ENCODE assay signal across 21 cellular contexts in the genomic region with DNA sequence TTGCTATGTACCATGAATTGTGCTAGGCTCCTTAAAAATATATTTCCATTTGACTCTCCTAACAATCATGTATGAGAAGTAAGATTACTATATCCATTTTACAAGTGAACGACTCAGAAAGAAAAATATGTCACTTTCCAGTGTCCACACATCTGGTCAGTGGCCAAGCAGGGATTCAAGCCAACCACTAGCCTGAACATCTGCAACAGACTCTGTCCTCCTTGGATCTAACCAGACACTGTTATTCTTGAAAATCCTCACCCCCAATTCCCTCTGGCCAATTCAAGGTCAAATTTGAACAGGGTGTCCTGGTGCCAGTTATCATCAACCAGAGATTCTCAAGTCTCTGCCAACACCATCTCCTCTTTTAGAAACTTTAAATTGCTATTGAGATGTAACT.
"Had no signal": no experiment of that assay in that cellular context is flagged by ENCODE, and none has a peak within 500 bp of the region (broad histone marks: within the 10 kb centered on the region; RNA-seq: fewer than 3 reads in every experiment).

No MANE protein-coding gene starts in this region.

- H3K9me3 ChIP-seq: adrenal gland, gastrocnemius medialis, right lobe of liver, stomach, thoracic aorta had no signal

- H3K9me3 Mint-ChIP-seq: activated CD8-positive, alpha-beta T cell treated with anti-CD3 and anti-CD28 coated beads for 36 hours; activated naive CD4-positive, alpha-beta T cell treated with anti-CD3 and anti-CD28 coated beads, Interleukin-2, amount 50 U/mL, for 24 hours; activated T-cell treated with anti-CD3 and anti-CD28 coated beads, Interleukin-2, amount 50 U/mL, for 4 hours; memory B cell; natural killer cell treated with Interleukin-12 subunit alpha and Interleukin-12 subunit beta and Interleukin-15 and Interleukin-18, amount 100 ng/mL, for 72 hours; WTC11 had no signal

- H3K36me3 Mint-ChIP-seq: activated naive CD4-positive, alpha-beta T cell treated with anti-CD3 and anti-CD28 coated beads, Interleukin-2, amount 50 U/mL, for 24 hours; memory B cell; natural killer cell treated with Interleukin-12 subunit alpha and Interleukin-12 subunit beta and Interleukin-15 and Interleukin-18, amount 100 ng/mL, for 72 hours; WTC11 had no signal

- H3K4me1 Mint-ChIP-seq: activated naive CD4-positive, alpha-beta T cell treated with anti-CD3 and anti-CD28 coated beads, Interleukin-2, amount 50 U/mL, for 24 hours; memory B cell; T-helper 17 cell had no signal

- H3K79me2 ChIP-seq: hepatocyte had no signal

- H3K4me3 ChIP-seq: adrenal gland, gastrocnemius medialis, hepatocyte, right lobe of liver, stomach, thoracic aorta had no signal

- H3K4me3 Mint-ChIP-seq: activated CD8-positive, alpha-beta T cell treated with anti-CD3 and anti-CD28 coated beads for 36 hours; activated naive CD4-positive, alpha-beta T cell treated with anti-CD3 and anti-CD28 coated beads, Interleukin-2, amount 50 U/mL, for 24 hours; activated T-cell treated with anti-CD3 and anti-CD28 coated beads, Interleukin-2, amount 50 U/mL, for 4 hours; memory B cell; natural killer cell treated with Interleukin-12 subunit alpha and Interleukin-12 subunit beta and Interleukin-15 and Interleukin-18, amount 100 ng/mL, for 72 hours; T-helper 17 cell; WTC11 had no signal

- H3K27ac ChIP-seq: adrenal gland, gastrocnemius medialis, hepatocyte, right lobe of liver had no signal

- DNase-seq: activated CD4-positive, alpha-beta T cell treated with anti-CD3 and anti-CD28 coated beads for 48 hours; activated CD8-positive, alpha-beta T cell treated with anti-CD3 and anti-CD28 coated beads for 36 hours; activated effector memory CD4-positive, alpha-beta T cell treated with anti-CD3 and anti-CD28 coated beads, Interleukin-2, amount 50 U/mL, for 16 hours; activated T-cell treated with anti-CD3 and anti-CD28 coated beads, Interleukin-2, amount 50 U/mL, for 4 hours; caudate nucleus; cortex of kidney; effector CD8-positive, alpha-beta T cell; islet precursor cell; occipital lobe; right lobe of liver; stimulated activated CD4-positive, alpha-beta T cell treated with anti-CD3 and anti-CD28 coated beads, Interleukin-1b, Interleukin-23, amount 100 ng/mL, for 48 hours; stomach; T-helper 17 cell had no signal

- H3K27me3 ChIP-seq: adrenal gland, gastrocnemius medialis, hepatocyte, right lobe of liver, stomach had no signal

- H3K27me3 Mint-ChIP-seq: activated CD8-positive, alpha-beta T cell treated with anti-CD3 and anti-CD28 coated beads for 36 hours; activated naive CD4-positive, alpha-beta T cell treated with anti-CD3 and anti-CD28 coated beads, Interleukin-2, amount 50 U/mL, for 24 hours; memory B cell had no signal

- H3K4me1 ChIP-seq: adrenal gland, gastrocnemius medialis, right lobe of liver had no signal

- H2AFZ ChIP-seq: hepatocyte had no signal

- H3K27ac Mint-ChIP-seq: activated CD8-positive, alpha-beta T cell treated with anti-CD3 and anti-CD28 coated beads for 36 hours; activated naive CD4-positive, alpha-beta T cell treated with anti-CD3 and anti-CD28 coated beads, Interleukin-2, amount 50 U/mL, for 24 hours; memory B cell; natural killer cell treated with Interleukin-12 subunit alpha and Interleukin-12 subunit beta and Interleukin-15 and Interleukin-18, amount 100 ng/mL, for 72 hours; T-helper 17 cell; WTC11 had no signal

- H3K36me3 ChIP-seq: adrenal gland, gastrocnemius medialis, right lobe of liver, stomach, thoracic aorta had no signal

- H3K4me2 ChIP-seq: hepatocyte had no signal
